1 cellular context compared by ENCODE assay signal in genomic region chr9:36191696-36192095, GRCh38.
TF ChIP-seq lines count a peak whose summit lies in the region.

No MANE protein-coding gene starts in this region.

TF ChIP-seq in IMR-90, 13 proteins besides CTCF, POLR2A, EP300 and RAD21 (continued from another document):
- no peak for TF ChIP-seq ELK1 (IDR thresholded peaks at IDR 0.05; ENCODE audit: borderline replicate concordance, low read depth, low read length)
- TF ChIP-seq RCOR1 (IDR thresholded peaks at IDR 0.05; ENCODE audit: insufficient replicate concordance, low read length), result no peak
- no peak for TF ChIP-seq MAZ (IDR thresholded peaks at IDR 0.05; ENCODE audit: borderline replicate concordance, low read depth, low read length)
- TF ChIP-seq USF2 (IDR thresholded peaks at IDR 0.05; ENCODE audit: low read depth, low read length), result no peak
- no peak for TF ChIP-seq MXI1 (IDR thresholded peaks at IDR 0.05; ENCODE audit: borderline replicate concordance, low read depth, low read length)
